ENCODE assay signal across 26 cellular contexts in genomic region chr19:723247-723646, GRCh38. TPM values are rescaled to one million over a fixed set of nuclear protein-coding genes. Genes with fewer than 3 reads are reported as not detected.
"Had no signal": no experiment of that assay in that cellular context is flagged by ENCODE, and none has a peak within 500 bp of the region (broad histone marks: within the 10 kb centered on the region; RNA-seq: fewer than 3 reads in every experiment).

No MANE protein-coding gene starts in this region.

- H3K4me3 ChIP-seq: adrenal gland, ascending aorta, thyroid gland had no signal

- H3K4me1 ChIP-seq: ascending aorta had no signal

- H3K9me3 ChIP-seq: adrenal gland, ascending aorta, thyroid gland had no signal

- H3K27ac ChIP-seq: ascending aorta, brain microvascular endothelial cell, epithelial cell of prostate, thyroid gland had no signal

- H3K27me3 ChIP-seq: adrenal gland, thyroid gland had no signal

- DNase-seq: activated CD4-positive, alpha-beta T cell treated with anti-CD3 and anti-CD28 coated beads for 1 hour; activated CD4-positive, alpha-beta T cell treated with anti-CD3 and anti-CD28 coated beads, Interleukin-2, amount 50 U/mL, for 1 hour; activated CD8-positive, alpha-beta T cell treated with anti-CD3 and anti-CD28 coated beads, Interleukin-2, amount 10 ng/mL, durations not matched to agents 7 days and 5 days; brain microvascular endothelial cell; central memory CD4-positive, alpha-beta T cell; endodermal cell; hippocampal formation; kidney glomerular epithelial cell; nephron progenitor cell; posterior cingulate gyrus; stimulated activated CD4-positive, alpha-beta T cell treated with anti-CD3 and anti-CD28 coated beads, Interleukin-4, amount 100 ng/mL, for 24 hours; stimulated activated naive CD4-positive, alpha-beta T cell treated with Interleukin-2 at 50 U/mL for 16 hours; T-helper 9 cell had no signal

- ATAC-seq: activated CD8-positive, alpha-beta T cell treated with anti-CD3 and anti-CD28 coated beads, Interleukin-2, amount 10 ng/mL, durations not matched to agents 7 days and 5 days; activated naive CD4-positive, alpha-beta T cell treated with anti-CD3 and anti-CD28 coated beads, Interleukin-2, amount 50 U/mL, for 72 hours; activated T-helper 17 cell treated with anti-CD3 and anti-CD28 coated beads, Interleukin-2, amount 50 U/mL, for 72 hours had no signal

- H3K36me3 ChIP-seq: adrenal gland, ascending aorta, brain microvascular endothelial cell, thyroid gland had no signal

RNA-seq across cellular contexts. Expression of gene PALM, which starts 14.5 kb away (rescaled TPM):
- total RNA-seq: activated CD8-positive, alpha-beta T cell treated with anti-CD3 and anti-CD28 coated beads, Interleukin-2, amount 10 ng/mL, durations not matched to agents 7 days and 5 days; mononuclear cell; T-helper 1 cell treated with Interleukin-12 subunit alpha and Interleukin-12 subunit beta and Interleukin-4 antibody, amounts not matched to agents 30 ng/mL and 1 ng/mL, for 36 hours had no signal

RNA-seq across cellular contexts. Expression of gene MISP, which starts 27.7 kb away (rescaled TPM):
- total RNA-seq: activated CD8-positive, alpha-beta T cell treated with anti-CD3 and anti-CD28 coated beads, Interleukin-2, amount 10 ng/mL, durations not matched to agents 7 days and 5 days; ascending aorta; dermis blood vessel endothelial cell; mononuclear cell; subcutaneous adipose tissue; T-helper 1 cell treated with Interleukin-12 subunit alpha and Interleukin-12 subunit beta and Interleukin-4 antibody, amounts not matched to agents 30 ng/mL and 1 ng/mL, for 36 hours had no signal

RNA-seq across cellular contexts. Expression of gene PRSS57, which starts 28.0 kb away (rescaled TPM):
- total RNA-seq: activated CD8-positive, alpha-beta T cell treated with anti-CD3 and anti-CD28 coated beads, Interleukin-2, amount 10 ng/mL, durations not matched to agents 7 days and 5 days; activated naive CD4-positive, alpha-beta T cell treated with anti-CD3 and anti-CD28 coated beads, Interleukin-2, amount 50 U/mL, for 72 hours; activated T-helper 17 cell treated with anti-CD3 and anti-CD28 coated beads, Interleukin-2, amount 50 U/mL, for 72 hours; ascending aorta; dermis blood vessel endothelial cell; endodermal cell; fibroblast of villous mesenchyme; myocyte; subcutaneous adipose tissue; T-helper 1 cell treated with Interleukin-12 subunit alpha and Interleukin-12 subunit beta and Interleukin-4 antibody, amounts not matched to agents 30 ng/mL and 1 ng/mL, for 36 hours; thyroid gland; urinary bladder had no signal
- polyA plus RNA-seq: urinary bladder had no signal
